ENCODE assay signal across 18 cellular contexts in the genomic region with DNA sequence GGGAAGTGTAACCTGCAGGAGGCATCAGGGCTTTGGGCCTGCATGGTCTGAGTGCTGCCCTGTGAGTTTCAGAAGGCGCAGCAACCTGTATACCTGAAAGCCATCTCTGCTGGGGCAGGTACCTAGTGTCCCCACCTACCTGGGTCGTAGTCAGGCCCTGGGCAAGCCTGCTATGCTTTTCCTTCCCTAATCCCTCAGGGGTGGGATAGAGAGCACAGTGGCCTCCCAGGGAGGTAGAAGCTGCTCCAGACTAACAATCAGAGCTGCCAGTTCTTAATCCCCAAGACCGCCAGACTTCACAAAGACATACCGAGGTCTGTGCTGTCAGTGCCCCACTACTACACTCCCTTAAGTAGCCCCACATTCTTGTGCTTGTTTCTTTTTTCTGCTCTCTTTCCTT. TPM values are rescaled to one million over a fixed set of nuclear protein-coding genes. Genes with fewer than 3 reads are reported as not detected.
DNase-seq lines count a peak whose midpoint lies in the region; FAIRE-seq and TF ChIP-seq lines count a peak whose summit lies in the region.
"Had no signal": no experiment of that assay in that cellular context is flagged by ENCODE, and none has a peak within 500 bp of the region (broad histone marks: within the 10 kb centered on the region; RNA-seq: fewer than 3 reads in every experiment).

No MANE protein-coding gene starts in this region.

- DNase-seq in GM12892 (ENCODE audit: insufficient read length) (no peak), M059J (ENCODE audit: low read depth) (peak; percentile 32), iPS DF 6.9 (ENCODE audit: low read depth, low spot score) (peak; percentile 13), retinal pigment epithelial cell (ENCODE audit: low read depth) (peak; percentile 46), Peyer's patch (no peak), NCI-H2107 treated with DMSO at 0.1 percent for 48 hours (lab: John Stamatoyannopoulos, UW; ENCODE audit: unreplicated experiment) (no peak), NCI-H2227 treated with DMSO at 0.1 percent for 48 hours (lab: John Stamatoyannopoulos, UW) (no peak)
- DNase-seq: activated CD4-positive, CD25-positive, alpha-beta regulatory T cell; activated T-cell treated with anti-CD3 and anti-CD28 coated beads, Interleukin-2, amount 50 U/mL, for 48 hours; BE2C; body of pancreas; NCI-H1694 treated with DMSO at 0.1 percent for 48 hours; NCI-H345; pancreas; SHP77 treated with DMSO at 0.1 percent for 48 hours; stimulated activated CD4-positive, alpha-beta T cell treated with anti-CD3 and anti-CD28 coated beads, Interleukin-2, amount 100 ng/mL, for 24 hours; T-helper 2 cell had no signal

- H3K4me1 ChIP-seq in iPS DF 6.9 (ENCODE audit: control insufficient read depth, insufficient read depth, low read length): peaks cover 3% of the 10 kb centered on the region
- peaks cover 0 to 16% (median 0%) of the 10 kb centered on the region in 4 donors for H3K4me1 ChIP-seq in Peyer's patch

- WGBS in iPS DF 6.9 (ENCODE audit: insufficient coverage, insufficient read length): no CpG with 5 or more reads among the region's 4 CpGs

- H3K36me3 ChIP-seq in iPS DF 6.9 (ENCODE audit: control insufficient read depth, insufficient read depth, low read length): no peaks in the 10 kb centered on the region
- peaks cover 0 to 12% (median 0%) of the 10 kb centered on the region in 3 donors for H3K36me3 ChIP-seq in Peyer's patch
- H3K36me3 ChIP-seq: pancreas had no signal

- no peak overlapping the region for H3K27ac ChIP-seq in iPS DF 6.9 (ENCODE audit: low read length)
- H3K27ac ChIP-seq in Peyer's patch: no peak overlapping the region
- H3K27ac ChIP-seq: body of pancreas, pancreas had no signal

- TF ChIP-seq POLR2A in GM12892 (IDR thresholded peaks at IDR 0.05; ENCODE audit: low read depth, low read length) (0 out of 2 replicates have a peak, but pooled peaks have one; percentile 15), Peyer's patch (IDR thresholded peaks at IDR 0.05) (no peak)

- H3K27me3 ChIP-seq in iPS DF 6.9 (ENCODE audit: control insufficient read depth, insufficient read depth, low read length): no peaks in the 10 kb centered on the region
- no peaks in the 10 kb centered on the region for H3K27me3 ChIP-seq in Peyer's patch
- H3K27me3 ChIP-seq: BE2C, body of pancreas, pancreas had no signal

- TF ChIP-seq CTCF in retinal pigment epithelial cell (conservative IDR thresholded peaks at IDR 0.05; ENCODE audit: low read depth, low read length): no peak
- TF ChIP-seq CTCF in Peyer's patch (IDR thresholded peaks at IDR 0.05): no peak

- H3K9me3 ChIP-seq in iPS DF 6.9 (ENCODE audit: control insufficient read depth, insufficient read depth, low read length): no peaks in the 10 kb centered on the region
- peaks cover 0 to 7% (median 2%) of the 10 kb centered on the region in 4 donors for H3K9me3 ChIP-seq in Peyer's patch
- H3K9me3 ChIP-seq: BE2C, pancreas had no signal

- H3K4me3 ChIP-seq in iPS DF 6.9 (ENCODE audit: low read length) (no peak overlapping the region), retinal pigment epithelial cell (ENCODE audit: low read length) (no peak overlapping the region), Peyer's patch (no peak overlapping the region)
- H3K4me3 ChIP-seq: body of pancreas, coronary artery, pancreas had no signal

- no peak for FAIRE-seq in GM12892 (lab: Jason Lieb, UNC)
- FAIRE-seq: pancreas had no signal

RNA-seq across cellular contexts. Expression of gene PTEN, which starts 52.0 kb away (rescaled TPM):
- polyA plus RNA-seq in GM12892 (2012; ENCODE audit: missing spikeins): 101 TPM
- total RNA-seq in M059J (2014; rRNA removed; shearing (Covaris generic)): 7.1 and 15.4 TPM in 2 replicates
- total RNA-seq in Peyer's patch: 100 to 1,000 TPM; 107 to 146 (median 125) TPM

RNA-seq across cellular contexts. Expression of gene KLLN, which starts 52.1 kb away (rescaled TPM):
- 2.0 TPM for polyA plus RNA-seq in GM12892 (2012; ENCODE audit: missing spikeins)
- total RNA-seq in M059J (2014; rRNA removed; shearing (Covaris generic)): 0.02 and 0.69 TPM in 2 replicates
- total RNA-seq in Peyer's patch: 1 to 10 TPM in 1 of 4 donors, under 1 TPM in 3; 0.35 to 1.1 (median 0.61) TPM

Comparison
In these comparisons a context has a peak if more than half of its experiments do, and no peak if none do; other contexts are left out.
1. DNase-seq: peak in M059J (single experiment), iPS DF 6.9 (single experiment) and retinal pigment epithelial cell (single experiment); none in GM12892 (single experiment), Peyer's patch (0 of 3), NCI-H2107 treated with DMSO at 0.1 percent for 48 hours (single experiment) and NCI-H2227 treated with DMSO at 0.1 percent for 48 hours (single experiment).